ENCODE assay signal across 23 cellular contexts in the genomic region with DNA sequence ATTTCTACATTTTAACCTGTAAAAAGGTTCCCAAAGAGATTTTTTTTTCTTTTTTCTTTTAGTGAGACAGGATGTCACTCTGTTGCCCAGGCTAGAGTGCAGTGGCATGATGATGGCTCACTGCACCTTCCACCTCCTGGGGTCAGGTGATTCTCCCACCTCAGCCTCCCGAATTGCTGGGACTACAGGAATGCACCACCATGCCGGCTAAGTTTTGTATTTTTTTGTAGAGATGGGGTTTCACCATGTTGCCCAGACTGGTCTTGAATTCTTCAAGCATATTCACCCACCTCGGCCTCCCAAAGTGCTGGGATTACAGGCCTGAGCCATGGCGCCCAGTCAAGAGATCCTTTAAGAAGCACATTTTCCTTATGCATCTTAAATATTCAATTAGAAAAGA. TPM values are rescaled to one million over a fixed set of nuclear protein-coding genes. Genes with fewer than 3 reads are reported as not detected.
DNase-seq lines count a peak whose midpoint lies in the region; ATAC-seq and TF ChIP-seq lines count a peak whose summit lies in the region.
"Had no signal": no experiment of that assay in that cellular context is flagged by ENCODE, and none has a peak within 500 bp of the region (broad histone marks: within the 10 kb centered on the region; RNA-seq: fewer than 3 reads in every experiment).

No MANE protein-coding gene starts in this region.

- POLR2A ChIA-PET in activated CD4-positive, alpha-beta memory T cell treated with anti-CD3 and anti-CD28 coated beads for 36 hours (lab: Charles Lee), result interaction anchor here (0.9 to 6.1 kb wide), 5 partner anchors 12 to 30 kb away, joined by 3 to 133 read pairs (median 38); partner anchors contain the start of gene RHOH

- CTCF ChIA-PET in activated CD4-positive, alpha-beta memory T cell treated with anti-CD3 and anti-CD28 coated beads for 36 hours (lab: Charles Lee), result interaction anchor here (1.6 to 2.8 kb wide), 3 partner anchors 9 to 100 kb away, joined by 3 to 16 read pairs (median 4); no protein-coding TSS in a partner anchor

- H3K9me3 Mint-ChIP-seq in T-helper 1 cell treated with Interleukin-12 subunit alpha and Interleukin-12 subunit beta and Interleukin-4 antibody, amounts not matched to agents 30 μg/mL and 1 μg/mL, for 36 hours, result no peaks in the 10 kb centered on the region
- H3K9me3 Mint-ChIP-seq in activated CD4-positive, alpha-beta memory T cell treated with anti-CD3 and anti-CD28 coated beads for 36 hours, result no peaks in the 10 kb centered on the region
- H3K9me3 Mint-ChIP-seq in endodermal cell, result no peaks in the 10 kb centered on the region
- H3K9me3 Mint-ChIP-seq: nephron had no signal

- ATAC-seq in mucosa of descending colon, result no peak
- no peak for ATAC-seq in HG02973 (IDR thresholded peaks at IDR 0.05; ENCODE audit: unreplicated experiment)
- ATAC-seq: heart right ventricle had no signal

- no peak overlapping the region for H3K9ac ChIP-seq in endodermal cell (ENCODE audit: extremely low read depth, low read length, poor library complexity, severe bottlenecking)
- H3K9ac ChIP-seq: BLaER1 had no signal

- DNase-seq in T-helper 1 cell, result no peak
- no peak for DNase-seq in GM12865 (ENCODE audit: low read depth)
- DNase-seq in activated CD4-positive, alpha-beta memory T cell treated with anti-CD3 and anti-CD28 coated beads for 36 hours, result no peak
- DNase-seq in endodermal cell, result no peak
- no peak for DNase-seq in mucosa of descending colon
- DNase-seq in OCI-M1 (lab: John Stamatoyannopoulos, UW), result no peak
- DNase-seq: amygdala; cerebellar nuclear complex; HCEC 1CT; heart right ventricle; NCI-H1436 treated with DMSO at 0.1 percent for 48 hours; NCI-H774; stimulated activated CD4-positive, alpha-beta T cell treated with anti-CD3 and anti-CD28 coated beads, Interleukin-4, amount 100 ng/mL, for 4 hours; stimulated activated CD8-positive, alpha-beta memory T cell treated with anti-CD3 and anti-CD28 coated beads, Interleukin-4, amount 100 ng/mL, for 48 hours; WERI-Rb-1 had no signal

- peak overlapping the region; percentile 87 for H3K4me3 ChIP-seq in GM12865 (ENCODE audit: low read depth, low read length)
- no peak overlapping the region for H3K4me3 ChIP-seq in endodermal cell (ENCODE audit: low read length)
- no peak overlapping the region for H3K4me3 ChIP-seq in mucosa of descending colon
- H3K4me3 ChIP-seq: BLaER1, heart right ventricle, skin epidermis had no signal

- H3K4me1 ChIP-seq in endodermal cell (ENCODE audit: control insufficient read depth, insufficient read depth, low read length) (peaks cover 2% of the 10 kb centered on the region), mucosa of descending colon (ENCODE audit: low read depth) (peaks cover 2% of the 10 kb centered on the region)

- peak overlapping the region; percentile 83 for H3K27ac Mint-ChIP-seq in T-helper 1 cell treated with Interleukin-12 subunit alpha and Interleukin-12 subunit beta and Interleukin-4 antibody, amounts not matched to agents 30 μg/mL and 1 μg/mL, for 36 hours
- H3K27ac Mint-ChIP-seq in activated CD4-positive, alpha-beta memory T cell treated with anti-CD3 and anti-CD28 coated beads for 36 hours, result peak overlapping the region; percentile 98
- H3K27ac Mint-ChIP-seq in endodermal cell, result peak overlapping the region; percentile 44
- H3K27ac Mint-ChIP-seq: nephron, progenitor cell of endocrine pancreas had no signal

- peaks cover 62% of the 10 kb centered on the region for H3K36me3 Mint-ChIP-seq in T-helper 1 cell treated with Interleukin-12 subunit alpha and Interleukin-12 subunit beta and Interleukin-4 antibody, amounts not matched to agents 30 μg/mL and 1 μg/mL, for 36 hours (ENCODE audit: low read depth)
- peaks cover 68% of the 10 kb centered on the region for H3K36me3 Mint-ChIP-seq in activated CD4-positive, alpha-beta memory T cell treated with anti-CD3 and anti-CD28 coated beads for 36 hours
- H3K36me3 Mint-ChIP-seq in endodermal cell (ENCODE audit: low read depth), result no peaks in the 10 kb centered on the region

- no peak overlapping the region for H3K27ac ChIP-seq in endodermal cell (ENCODE audit: low read depth, low read length)
- H3K27ac ChIP-seq: 22Rv1, BLaER1, heart right ventricle, WERI-Rb-1 had no signal

- intact Hi-C loops in activated CD4-positive, alpha-beta memory T cell treated with anti-CD3 and anti-CD28 coated beads for 36 hours (cut with micrococcal nuclease), result loop anchor here (1.0 to 10.0 kb wide), 3 partner anchors 8 to 1175 kb away; partner anchors contain the start of gene TMEM156
- intact Hi-C loops in mucosa of descending colon (cut with DNase I, micrococcal nuclease), result no loop called here

- H3K27me3 ChIP-seq in endodermal cell (ENCODE audit: control insufficient read depth, insufficient read depth, low read length, poor library complexity, severe bottlenecking), result no peaks in the 10 kb centered on the region
- H3K27me3 ChIP-seq: BLaER1, heart right ventricle had no signal

- H3K4me1 Mint-ChIP-seq in T-helper 1 cell treated with Interleukin-12 subunit alpha and Interleukin-12 subunit beta and Interleukin-4 antibody, amounts not matched to agents 30 μg/mL and 1 μg/mL, for 36 hours (ENCODE audit: low read depth), result peaks cover 76% of the 10 kb centered on the region
- peaks cover 78% of the 10 kb centered on the region for H3K4me1 Mint-ChIP-seq in activated CD4-positive, alpha-beta memory T cell treated with anti-CD3 and anti-CD28 coated beads for 36 hours (ENCODE audit: low read depth)
- peaks cover 9% of the 10 kb centered on the region for H3K4me1 Mint-ChIP-seq in endodermal cell
- H3K4me1 Mint-ChIP-seq: nephron had no signal

- H3K27me3 Mint-ChIP-seq in T-helper 1 cell treated with Interleukin-12 subunit alpha and Interleukin-12 subunit beta and Interleukin-4 antibody, amounts not matched to agents 30 μg/mL and 1 μg/mL, for 36 hours (ENCODE audit: low read depth), result no peaks in the 10 kb centered on the region
- H3K27me3 Mint-ChIP-seq in activated CD4-positive, alpha-beta memory T cell treated with anti-CD3 and anti-CD28 coated beads for 36 hours, result no peaks in the 10 kb centered on the region
- no peaks in the 10 kb centered on the region for H3K27me3 Mint-ChIP-seq in endodermal cell (ENCODE audit: insufficient read depth)
- H3K27me3 Mint-ChIP-seq: progenitor cell of endocrine pancreas had no signal

- H3K36me3 ChIP-seq in endodermal cell (ENCODE audit: control insufficient read depth, insufficient read depth, low read length) (no peaks in the 10 kb centered on the region), mucosa of descending colon (ENCODE audit: low read depth) (no peaks in the 10 kb centered on the region)
- H3K36me3 ChIP-seq: heart right ventricle, WERI-Rb-1 had no signal

- H3K4me3 Mint-ChIP-seq in T-helper 1 cell treated with Interleukin-12 subunit alpha and Interleukin-12 subunit beta and Interleukin-4 antibody, amounts not matched to agents 30 μg/mL and 1 μg/mL, for 36 hours, result peak overlapping the region; percentile 77
- H3K4me3 Mint-ChIP-seq in activated CD4-positive, alpha-beta memory T cell treated with anti-CD3 and anti-CD28 coated beads for 36 hours, result peak overlapping the region; percentile 75
- no peak overlapping the region for H3K4me3 Mint-ChIP-seq in endodermal cell
- H3K4me3 Mint-ChIP-seq: nephron had no signal

- 90% methylated on average over 4 of the region's 4 CpGs; no CpG with 5 or more reads in 1 of the 2 experiments for WGBS in endodermal cell (ENCODE audit: insufficient coverage in 1 of 2, insufficient read length in 1 of 2), 2 experiments

- TF ChIP-seq CTCF in GM12865 (IDR thresholded peaks at IDR 0.05; ENCODE audit: insufficient read depth, low read depth, low read length, missing control alignments) (no peak), endodermal cell (conservative IDR thresholded peaks at IDR 0.05) (no peak), mucosa of descending colon (IDR thresholded peaks at IDR 0.05) (no peak)

- H3K9me3 ChIP-seq in endodermal cell (ENCODE audit: control insufficient read depth, low read length) (no peaks in the 10 kb centered on the region), mucosa of descending colon (no peaks in the 10 kb centered on the region)
- H3K9me3 ChIP-seq: heart right ventricle had no signal

RNA-seq across cellular contexts. Expression of gene RHOH, which starts 12.6 kb away (rescaled TPM):
- 10 to 100 TPM; 97.5 to 98.6 TPM for total RNA-seq in activated CD4-positive, alpha-beta memory T cell treated with anti-CD3 and anti-CD28 coated beads for 36 hours
- total RNA-seq in endodermal cell (1 to 10 TPM; 2.9 to 9.4 TPM), mucosa of descending colon (1 to 10 TPM; 1.9 to 5.8 (median 2.8) TPM)
- polyA plus RNA-seq in endodermal cell (2013, experiment 1 of 2), result 0.36 TPM
- polyA plus RNA-seq in endodermal cell (2013, experiment 2 of 2), result 0.54 TPM
- total RNA-seq: lung microvascular endothelial cell had no signal

Comparison
In these comparisons a context has a peak if more than half of its experiments do, and no peak if none do; other contexts are left out.
1. H3K27ac Mint-ChIP-seq: peak in every context shown above with its lines; median percentile 98 in activated CD4-positive, alpha-beta memory T cell treated with anti-CD3 and anti-CD28 coated beads for 36 hours; 83 in T-helper 1 cell treated with Interleukin-12 subunit alpha and Interleukin-12 subunit beta and Interleukin-4 antibody, amounts not matched to agents 30 μg/mL and 1 μg/mL, for 36 hours; 44 in endodermal cell.
2. RNA of gene RHOH, which starts 12.6 kb away (total RNA-seq): 97.5 to 98.6 TPM in activated CD4-positive, alpha-beta memory T cell treated with anti-CD3 and anti-CD28 coated beads for 36 hours; 2.9 to 9.4 TPM in endodermal cell and 1.9 to 5.8 TPM in mucosa of descending colon; every median in the first group is over 4 times any median in the second.